8 cellular contexts compared by ENCODE assay signal in the genomic region with DNA sequence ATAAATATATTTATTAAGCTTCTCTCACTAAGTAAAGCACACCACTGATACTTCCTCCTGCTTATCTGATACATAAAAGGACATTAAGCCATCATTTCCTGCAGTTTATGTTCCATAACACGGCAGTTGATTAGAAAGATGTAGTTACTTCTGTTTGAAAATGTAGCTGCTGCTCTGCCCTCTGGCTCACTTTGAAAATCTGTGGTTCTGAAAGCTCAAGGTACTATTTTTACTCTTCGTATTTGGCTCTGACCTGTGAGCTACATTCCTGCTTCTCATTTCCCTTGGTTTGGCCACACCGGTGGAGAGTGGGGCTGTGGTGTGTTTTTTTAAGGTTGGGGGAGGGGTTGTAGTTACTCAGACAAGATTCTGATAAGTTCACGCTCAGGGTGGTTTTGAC. TPM values are rescaled to one million over a fixed set of nuclear protein-coding genes. Genes with fewer than 3 reads are reported as not detected.
DNase-seq lines count a peak whose midpoint lies in the region; ATAC-seq and TF ChIP-seq lines count a peak whose summit lies in the region.

No MANE protein-coding gene starts in this region.

- no peak for TF ChIP-seq POLR2A in upper lobe of left lung (IDR thresholded peaks at IDR 0.05)

- no peak for TF ChIP-seq EP300 in upper lobe of left lung (IDR thresholded peaks at IDR 0.05)

- no peak for DNase-seq in activated T-cell treated with anti-CD3 and anti-CD28 coated beads, Interleukin-2, amount 50 U/mL, for 24 hours
- DNase-seq in activated T-cell treated with anti-CD3 and anti-CD28 coated beads for 4 hours (no peak), upper lobe of left lung (no peak), posterior vena cava (ENCODE audit: low spot score) (no peak)
- peak; percentile 11 for DNase-seq in activated T-helper 2 cell treated with anti-CD3 and anti-CD28 coated beads, Interferon-gamma antibody, Interleukin-2, Interleukin-4, amounts not matched to agents 10 μg/mL and 5 μg/mL and 100 μg/mL, durations not matched to agents 14 hours and 24 hours and 36 hours (ENCODE audit: low spot score)
- no peak for DNase-seq in stimulated activated naive B cell treated with anti-CD40 and anti-IgM and Interleukin-4, amounts not matched to agents 10 μg/mL and 1 μg/mL and 100 μg/mL, for 72 hours
- DNase-seq in stimulated activated CD4-positive, alpha-beta T cell treated with anti-CD3 and anti-CD28 coated beads, Interleukin-12 subunit alpha, Interleukin-12 subunit beta, amount 100 ng/mL, for 4 hours, result no peak

- no peak overlapping the region for H3K27ac ChIP-seq in upper lobe of left lung

- peak overlapping the region; percentile 3 for H3K4me3 Mint-ChIP-seq in activated T-cell treated with anti-CD3 and anti-CD28 coated beads, Interleukin-2, amount 50 U/mL, for 24 hours
- H3K4me3 Mint-ChIP-seq in activated T-helper 2 cell treated with anti-CD3 and anti-CD28 coated beads, Interferon-gamma antibody, Interleukin-2, Interleukin-4, amounts not matched to agents 10 μg/mL and 5 μg/mL and 100 μg/mL, durations not matched to agents 14 hours and 24 hours and 36 hours (ENCODE audit: low read depth), result peak overlapping the region; percentile 61
- peak overlapping the region; percentile 8 to 50 for H3K4me3 Mint-ChIP-seq in stimulated activated naive B cell treated with anti-CD40 and anti-IgM and Interleukin-4, amounts not matched to agents 10 μg/mL and 1 μg/mL and 100 μg/mL, for 72 hours

- peaks cover 4% of the 10 kb centered on the region for H3K4me1 Mint-ChIP-seq in activated T-cell treated with anti-CD3 and anti-CD28 coated beads, Interleukin-2, amount 50 U/mL, for 24 hours (ENCODE audit: low read depth)
- peaks cover 18% of the 10 kb centered on the region for H3K4me1 Mint-ChIP-seq in activated T-helper 2 cell treated with anti-CD3 and anti-CD28 coated beads, Interferon-gamma antibody, Interleukin-2, Interleukin-4, amounts not matched to agents 10 μg/mL and 5 μg/mL and 100 μg/mL, durations not matched to agents 14 hours and 24 hours and 36 hours (ENCODE audit: low read depth)
- H3K4me1 Mint-ChIP-seq in stimulated activated naive B cell treated with anti-CD40 and anti-IgM and Interleukin-4, amounts not matched to agents 10 μg/mL and 1 μg/mL and 100 μg/mL, for 72 hours, result peaks cover 5 to 7% of the 10 kb centered on the region in 2 donors

- H3K27me3 Mint-ChIP-seq in activated T-cell treated with anti-CD3 and anti-CD28 coated beads, Interleukin-2, amount 50 U/mL, for 24 hours, result no peaks in the 10 kb centered on the region
- no peaks in the 10 kb centered on the region for H3K27me3 Mint-ChIP-seq in activated T-helper 2 cell treated with anti-CD3 and anti-CD28 coated beads, Interferon-gamma antibody, Interleukin-2, Interleukin-4, amounts not matched to agents 10 μg/mL and 5 μg/mL and 100 μg/mL, durations not matched to agents 14 hours and 24 hours and 36 hours (ENCODE audit: low read depth)
- no peaks in the 10 kb centered on the region for H3K27me3 Mint-ChIP-seq in stimulated activated naive B cell treated with anti-CD40 and anti-IgM and Interleukin-4, amounts not matched to agents 10 μg/mL and 1 μg/mL and 100 μg/mL, for 72 hours

- intact Hi-C loops in activated T-helper 2 cell treated with anti-CD3 and anti-CD28 coated beads, Interferon-gamma antibody, Interleukin-2, Interleukin-4, amounts not matched to agents 10 μg/mL and 5 μg/mL and 100 μg/mL, durations not matched to agents 14 hours and 24 hours and 36 hours (cut with micrococcal nuclease), result loop anchor here (5.0 kb wide), 1 partner anchor 52 kb away; no protein-coding TSS in a partner anchor
- intact Hi-C loops in posterior vena cava (cut with DNase I), result no loop called here

- H3K27ac Mint-ChIP-seq in activated T-cell treated with anti-CD3 and anti-CD28 coated beads, Interleukin-2, amount 50 U/mL, for 24 hours, result peak overlapping the region; percentile 9
- H3K27ac Mint-ChIP-seq in activated T-helper 2 cell treated with anti-CD3 and anti-CD28 coated beads, Interferon-gamma antibody, Interleukin-2, Interleukin-4, amounts not matched to agents 10 μg/mL and 5 μg/mL and 100 μg/mL, durations not matched to agents 14 hours and 24 hours and 36 hours, result peak overlapping the region; percentile 87
- peak overlapping the region; percentile 39 for H3K27ac Mint-ChIP-seq in stimulated activated naive B cell treated with anti-CD40 and anti-IgM and Interleukin-4, amounts not matched to agents 10 μg/mL and 1 μg/mL and 100 μg/mL, for 72 hours

- H3K9me3 Mint-ChIP-seq in activated T-cell treated with anti-CD3 and anti-CD28 coated beads, Interleukin-2, amount 50 U/mL, for 24 hours, result no peaks in the 10 kb centered on the region
- no peaks in the 10 kb centered on the region for H3K9me3 Mint-ChIP-seq in activated T-helper 2 cell treated with anti-CD3 and anti-CD28 coated beads, Interferon-gamma antibody, Interleukin-2, Interleukin-4, amounts not matched to agents 10 μg/mL and 5 μg/mL and 100 μg/mL, durations not matched to agents 14 hours and 24 hours and 36 hours
- H3K9me3 Mint-ChIP-seq in stimulated activated naive B cell treated with anti-CD40 and anti-IgM and Interleukin-4, amounts not matched to agents 10 μg/mL and 1 μg/mL and 100 μg/mL, for 72 hours, result no peaks in the 10 kb centered on the region

- no peaks in the 10 kb centered on the region for H3K27me3 ChIP-seq in upper lobe of left lung

- no peak for TF ChIP-seq CTCF in upper lobe of left lung (IDR thresholded peaks at IDR 0.05)

- no peaks in the 10 kb centered on the region for H3K36me3 ChIP-seq in upper lobe of left lung

- H3K4me1 ChIP-seq in upper lobe of left lung, result peaks cover 0 to 5% (median 3%) of the 10 kb centered on the region in 4 donors

- WGBS in upper lobe of left lung, 2 donors, result 14 to 31% methylated on average over 4 of the region's 4 CpGs

- ATAC-seq in HG02943 (IDR thresholded peaks at IDR 0.05; ENCODE audit: low read depth, unreplicated experiment) (peak; percentile 93), upper lobe of left lung (ENCODE audit: low FRiP score in 2 of 2) (no peak)
- ATAC-seq in stimulated activated naive B cell treated with anti-CD40 and anti-IgM and Interleukin-4, amounts not matched to agents 10 μg/mL and 1 μg/mL and 100 μg/mL, for 72 hours (replicated peaks), result peak; percentile 70 to 76

- H3K36me3 Mint-ChIP-seq in activated T-cell treated with anti-CD3 and anti-CD28 coated beads, Interleukin-2, amount 50 U/mL, for 24 hours (ENCODE audit: low read depth), result no peaks in the 10 kb centered on the region
- H3K36me3 Mint-ChIP-seq in activated T-helper 2 cell treated with anti-CD3 and anti-CD28 coated beads, Interferon-gamma antibody, Interleukin-2, Interleukin-4, amounts not matched to agents 10 μg/mL and 5 μg/mL and 100 μg/mL, durations not matched to agents 14 hours and 24 hours and 36 hours (ENCODE audit: low read depth), result peaks cover 3% of the 10 kb centered on the region
- no peaks in the 10 kb centered on the region for H3K36me3 Mint-ChIP-seq in stimulated activated naive B cell treated with anti-CD40 and anti-IgM and Interleukin-4, amounts not matched to agents 10 μg/mL and 1 μg/mL and 100 μg/mL, for 72 hours

- no peak overlapping the region for H3K4me3 ChIP-seq in upper lobe of left lung

- no peaks in the 10 kb centered on the region for H3K9me3 ChIP-seq in upper lobe of left lung

RNA-seq across cellular contexts. Expression of a gene that starts 12.8 kb away (rescaled TPM):
- total RNA-seq in activated T-helper 2 cell treated with anti-CD3 and anti-CD28 coated beads, Interferon-gamma antibody, Interleukin-2, Interleukin-4, amounts not matched to agents 10 μg/mL and 5 μg/mL and 100 μg/mL, durations not matched to agents 14 hours and 24 hours and 36 hours, result 3.3 and 3.7 TPM in 2 replicates
- total RNA-seq in upper lobe of left lung (100 to 1,000 TPM in 4 of 6 donors, 10 to 100 TPM in 2; 13.8 to 895 (median 119) TPM), posterior vena cava (1 to 10 TPM; 6.4 to 6.7 TPM)

Comparison
In these comparisons a context has a peak if more than half of its experiments do, and no peak if none do; other contexts are left out.
1. H3K27ac Mint-ChIP-seq: peak in every context shown above with its lines; median percentile 87 in activated T-helper 2 cell treated with anti-CD3 and anti-CD28 coated beads, Interferon-gamma antibody, Interleukin-2, Interleukin-4, amounts not matched to agents 10 μg/mL and 5 μg/mL and 100 μg/mL, durations not matched to agents 14 hours and 24 hours and 36 hours; 39 in stimulated activated naive B cell treated with anti-CD40 and anti-IgM and Interleukin-4, amounts not matched to agents 10 μg/mL and 1 μg/mL and 100 μg/mL, for 72 hours; 9 in activated T-cell treated with anti-CD3 and anti-CD28 coated beads, Interleukin-2, amount 50 U/mL, for 24 hours.
2. H3K4me3 Mint-ChIP-seq: peak in every context shown above with its lines; median percentile 61 in activated T-helper 2 cell treated with anti-CD3 and anti-CD28 coated beads, Interferon-gamma antibody, Interleukin-2, Interleukin-4, amounts not matched to agents 10 μg/mL and 5 μg/mL and 100 μg/mL, durations not matched to agents 14 hours and 24 hours and 36 hours; 29 in stimulated activated naive B cell treated with anti-CD40 and anti-IgM and Interleukin-4, amounts not matched to agents 10 μg/mL and 1 μg/mL and 100 μg/mL, for 72 hours; 3 in activated T-cell treated with anti-CD3 and anti-CD28 coated beads, Interleukin-2, amount 50 U/mL, for 24 hours.
3. ATAC-seq: peak in HG02943 (single experiment) and stimulated activated naive B cell treated with anti-CD40 and anti-IgM and Interleukin-4, amounts not matched to agents 10 μg/mL and 1 μg/mL and 100 μg/mL, for 72 hours (2 of 2); none in upper lobe of left lung (0 of 2).